1 cellular context compared by ENCODE assay signal in the genomic region with DNA sequence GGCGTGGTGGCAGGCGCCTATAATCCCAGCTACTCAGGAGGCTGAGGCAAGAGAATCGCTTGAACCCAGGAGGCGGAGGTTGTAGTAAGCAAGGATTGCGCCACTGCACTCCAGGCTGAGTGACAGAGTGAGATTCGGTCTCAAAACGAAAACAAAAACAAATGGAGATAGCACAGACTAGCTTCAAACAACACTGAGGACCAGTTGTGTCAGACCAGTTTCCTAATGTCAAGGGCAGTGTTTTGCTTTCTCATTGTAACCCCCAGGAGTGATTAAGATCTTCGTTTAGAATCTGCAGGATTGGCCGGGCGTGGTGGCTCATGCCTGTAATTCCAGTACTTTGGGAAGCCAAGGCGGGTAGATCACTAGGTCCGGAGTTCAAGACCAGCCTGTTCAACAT.
TF ChIP-seq lines count a peak whose summit lies in the region.

No MANE protein-coding gene starts in this region.

TF ChIP-seq in HepG2, 621 proteins besides CTCF, POLR2A, EP300 and RAD21 (continued from another document and continues in another):
- TF ChIP-seq, protein P1, sequence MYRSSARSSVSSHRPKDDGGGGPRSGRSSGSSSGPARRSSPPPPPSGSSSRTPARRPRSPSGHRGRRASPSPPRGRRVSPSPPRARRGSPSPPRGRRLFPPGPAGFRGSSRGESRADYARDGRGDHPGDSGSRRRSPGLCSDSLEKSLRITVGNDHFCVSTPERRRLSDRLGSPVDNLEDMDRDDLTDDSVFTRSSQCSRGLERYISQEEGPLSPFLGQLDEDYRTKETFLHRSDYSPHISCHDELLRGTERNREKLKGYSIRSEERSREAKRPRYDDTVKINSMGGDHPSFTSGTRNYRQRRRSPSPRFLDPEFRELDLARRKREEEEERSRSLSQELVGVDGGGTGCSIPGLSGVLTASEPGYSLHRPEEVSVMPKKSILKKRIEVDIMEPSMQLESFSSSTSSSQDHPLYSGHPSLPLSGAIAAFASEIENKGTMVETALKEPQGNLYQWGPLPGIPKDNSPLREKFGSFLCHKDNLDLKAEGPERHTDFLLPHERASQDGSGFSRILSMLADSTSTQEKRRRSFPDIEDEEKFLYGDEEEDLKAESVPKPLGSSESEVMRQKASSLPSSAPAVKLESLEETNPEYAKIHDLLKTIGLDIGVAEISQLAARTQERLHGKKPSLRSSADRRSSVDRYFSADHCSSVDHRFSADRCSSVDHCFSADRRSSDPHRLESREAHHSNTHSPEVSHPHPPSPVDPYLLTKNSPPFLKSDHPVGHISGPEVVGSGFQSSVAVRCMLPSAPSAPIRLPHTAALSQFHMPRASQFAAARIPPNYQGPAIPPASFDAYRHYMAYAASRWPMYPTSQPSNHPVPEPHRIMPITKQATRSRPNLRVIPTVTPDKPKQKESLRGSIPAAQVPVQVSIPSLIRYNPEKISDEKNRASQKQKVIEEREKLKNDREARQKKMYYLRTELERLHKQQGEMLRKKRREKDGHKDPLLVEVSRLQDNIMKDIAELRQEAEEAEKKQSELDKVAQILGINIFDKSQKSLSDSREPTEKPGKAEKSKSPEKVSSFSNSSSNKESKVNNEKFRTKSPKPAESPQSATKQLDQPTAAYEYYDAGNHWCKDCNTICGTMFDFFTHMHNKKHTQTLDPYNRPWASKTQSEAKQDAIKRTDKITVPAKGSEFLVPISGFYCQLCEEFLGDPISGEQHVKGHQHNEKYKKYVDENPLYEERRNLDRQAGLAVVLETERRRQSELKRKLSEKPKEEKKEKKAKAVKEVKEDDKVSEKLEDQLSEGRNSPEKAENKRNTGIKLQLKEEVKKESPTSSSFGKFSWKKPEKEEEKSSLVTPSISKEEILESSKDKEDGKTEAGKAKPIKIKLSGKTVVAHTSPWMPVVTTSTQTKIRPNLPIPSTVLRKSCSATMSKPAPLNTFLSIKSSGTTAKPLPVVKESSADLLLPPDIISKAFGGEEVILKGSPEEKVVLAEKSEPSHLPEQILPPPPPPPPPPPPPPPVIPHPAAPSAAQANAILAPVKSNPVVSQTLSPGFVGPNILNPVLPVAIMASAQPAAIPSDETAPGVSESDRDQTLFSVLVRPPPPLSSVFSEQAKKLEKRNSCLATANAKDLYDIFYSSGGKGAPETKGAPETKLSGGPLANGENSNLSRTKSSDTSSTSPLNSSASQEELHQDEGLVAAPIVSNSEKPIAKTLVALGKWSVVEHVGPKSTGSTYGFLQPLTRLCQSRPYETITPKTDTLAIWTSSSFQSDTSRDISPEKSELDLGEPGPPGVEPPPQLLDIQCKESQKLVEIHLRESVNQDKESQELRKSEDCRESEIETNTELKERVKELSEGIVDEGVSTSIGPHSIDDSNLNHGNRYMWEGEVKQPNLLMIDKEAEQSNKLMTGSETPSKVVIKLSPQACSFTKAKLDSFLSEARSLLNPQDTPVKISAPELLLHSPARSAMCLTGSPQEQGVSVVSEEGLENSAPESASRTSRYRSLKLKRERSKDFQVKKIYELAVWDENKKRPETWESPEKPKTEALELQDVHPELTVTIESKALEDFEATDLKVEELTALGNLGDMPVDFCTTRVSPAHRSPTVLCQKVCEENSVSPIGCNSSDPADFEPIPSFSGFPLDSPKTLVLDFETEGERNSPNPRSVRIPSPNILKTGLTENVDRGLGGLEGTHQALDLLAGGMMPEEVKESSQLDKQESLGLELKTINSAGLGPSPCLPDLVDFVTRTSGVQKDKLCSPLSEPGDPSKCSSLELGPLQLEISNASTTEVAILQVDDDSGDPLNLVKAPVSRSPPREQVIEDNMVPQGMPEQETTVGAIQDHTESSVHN (CRISPR knock-in tag; IDR thresholded peaks at IDR 0.05): no peak
- TF ChIP-seq KMT2A (CRISPR knock-in tag; IDR thresholded peaks at IDR 0.05) (no peak), ZNF772 (CRISPR knock-in tag; IDR thresholded peaks at IDR 0.05) (0 out of 2 replicates have a peak, but pooled peaks have one; percentile 51), NR2F1 (CRISPR knock-in tag; IDR thresholded peaks at IDR 0.05) (no peak), ZNF326 (CRISPR knock-in tag; IDR thresholded peaks at IDR 0.05; ENCODE audit: borderline replicate concordance) (no peak), RFX1 (IDR thresholded peaks at IDR 0.05) (no peak), HMG20B (CRISPR knock-in tag; conservative IDR thresholded peaks at IDR 0.05) (0 out of 2 replicates have a peak, but pooled peaks have one; percentile 35), TARDBP (CRISPR knock-in tag; IDR thresholded peaks at IDR 0.05) (peak; percentile 34; the same call in 1 of the 2 replicates), POGZ (CRISPR knock-in tag; IDR thresholded peaks at IDR 0.05) (peak; percentile 50; the same call in 1 of the 2 replicates), HDAC1 (CRISPR knock-in tag; IDR thresholded peaks at IDR 0.05) (peak; percentile 46; the same call in 1 of the 2 replicates), KLF16 (CRISPR knock-in tag; IDR thresholded peaks at IDR 0.05) (peak in 1 of 2 experiments; percentile 36; a peak in 1 of 4 replicates), NONO (IDR thresholded peaks at IDR 0.05) (no peak), NONO (CRISPR knock-in tag; conservative IDR thresholded peaks at IDR 0.05) (no peak), NR2F6 (IDR thresholded peaks at IDR 0.05) (0 out of 2 replicates have a peak, but pooled peaks have one; percentile 9), NR2F6 (CRISPR knock-in tag; IDR thresholded peaks at IDR 0.05) (no peak), GMEB2 (CRISPR knock-in tag; IDR thresholded peaks at IDR 0.05; ENCODE audit: low read depth) (no peak), ZFP1 (CRISPR knock-in tag; IDR thresholded peaks at IDR 0.05) (no peak), ZNF83 (CRISPR knock-in tag; IDR thresholded peaks at IDR 0.05; ENCODE audit: borderline replicate concordance) (no peak), CEBPG (CRISPR knock-in tag; IDR thresholded peaks at IDR 0.05) (peak; percentile 89), ZNF138 (CRISPR knock-in tag; IDR thresholded peaks at IDR 0.05; ENCODE audit: low read depth) (no peak), DR1 (CRISPR knock-in tag; IDR thresholded peaks at IDR 0.05) (no peak), MEIS2 (CRISPR knock-in tag; IDR thresholded peaks at IDR 0.05) (no peak), ZBTB7B (CRISPR knock-in tag; IDR thresholded peaks at IDR 0.05) (no peak), ZNF501 (CRISPR knock-in tag; IDR thresholded peaks at IDR 0.05) (peak; percentile 40; the same call in 1 of the 2 replicates), ZNF792 (CRISPR knock-in tag; IDR thresholded peaks at IDR 0.05) (no peak), DBP (CRISPR knock-in tag; IDR thresholded peaks at IDR 0.05; ENCODE audit: not compliant biosample characterization) (no peak), ZNF614 (CRISPR knock-in tag; IDR thresholded peaks at IDR 0.05; ENCODE audit: borderline replicate concordance) (peak; percentile 79; the same call in 1 of the 2 replicates), ATAD3A (CRISPR knock-in tag; IDR thresholded peaks at IDR 0.05) (no peak), STAT5B (CRISPR knock-in tag; IDR thresholded peaks at IDR 0.05) (no peak)
- TF ChIP-seq, protein P2, sequence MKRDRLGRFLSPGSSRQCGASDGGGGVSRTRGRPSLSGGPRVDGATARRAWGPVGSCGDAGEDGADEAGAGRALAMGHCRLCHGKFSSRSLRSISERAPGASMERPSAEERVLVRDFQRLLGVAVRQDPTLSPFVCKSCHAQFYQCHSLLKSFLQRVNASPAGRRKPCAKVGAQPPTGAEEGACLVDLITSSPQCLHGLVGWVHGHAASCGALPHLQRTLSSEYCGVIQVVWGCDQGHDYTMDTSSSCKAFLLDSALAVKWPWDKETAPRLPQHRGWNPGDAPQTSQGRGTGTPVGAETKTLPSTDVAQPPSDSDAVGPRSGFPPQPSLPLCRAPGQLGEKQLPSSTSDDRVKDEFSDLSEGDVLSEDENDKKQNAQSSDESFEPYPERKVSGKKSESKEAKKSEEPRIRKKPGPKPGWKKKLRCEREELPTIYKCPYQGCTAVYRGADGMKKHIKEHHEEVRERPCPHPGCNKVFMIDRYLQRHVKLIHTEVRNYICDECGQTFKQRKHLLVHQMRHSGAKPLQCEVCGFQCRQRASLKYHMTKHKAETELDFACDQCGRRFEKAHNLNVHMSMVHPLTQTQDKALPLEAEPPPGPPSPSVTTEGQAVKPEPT (CRISPR knock-in tag; IDR thresholded peaks at IDR 0.05; ENCODE audit: low read depth): no peak
- TF ChIP-seq, protein P3, sequence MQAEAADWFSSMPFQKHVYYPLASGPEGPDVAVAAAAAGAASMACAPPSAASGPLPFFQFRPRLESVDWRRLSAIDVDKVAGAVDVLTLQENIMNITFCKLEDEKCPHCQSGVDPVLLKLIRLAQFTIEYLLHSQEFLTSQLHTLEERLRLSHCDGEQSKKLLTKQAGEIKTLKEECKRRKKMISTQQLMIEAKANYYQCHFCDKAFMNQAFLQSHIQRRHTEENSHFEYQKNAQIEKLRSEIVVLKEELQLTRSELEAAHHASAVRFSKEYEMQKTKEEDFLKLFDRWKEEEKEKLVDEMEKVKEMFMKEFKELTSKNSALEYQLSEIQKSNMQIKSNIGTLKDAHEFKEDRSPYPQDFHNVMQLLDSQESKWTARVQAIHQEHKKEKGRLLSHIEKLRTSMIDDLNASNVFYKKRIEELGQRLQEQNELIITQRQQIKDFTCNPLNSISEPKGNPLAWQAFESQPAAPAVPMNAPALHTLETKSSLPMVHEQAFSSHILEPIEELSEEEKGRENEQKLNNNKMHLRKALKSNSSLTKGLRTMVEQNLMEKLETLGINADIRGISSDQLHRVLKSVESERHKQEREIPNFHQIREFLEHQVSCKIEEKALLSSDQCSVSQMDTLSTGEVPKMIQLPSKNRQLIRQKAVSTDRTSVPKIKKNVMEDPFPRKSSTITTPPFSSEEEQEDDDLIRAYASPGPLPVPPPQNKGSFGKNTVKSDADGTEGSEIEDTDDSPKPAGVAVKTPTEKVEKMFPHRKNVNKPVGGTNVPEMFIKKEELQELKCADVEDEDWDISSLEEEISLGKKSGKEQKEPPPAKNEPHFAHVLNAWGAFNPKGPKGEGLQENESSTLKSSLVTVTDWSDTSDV (CRISPR knock-in tag; IDR thresholded peaks at IDR 0.05): no peak
- TF ChIP-seq, protein P4, sequence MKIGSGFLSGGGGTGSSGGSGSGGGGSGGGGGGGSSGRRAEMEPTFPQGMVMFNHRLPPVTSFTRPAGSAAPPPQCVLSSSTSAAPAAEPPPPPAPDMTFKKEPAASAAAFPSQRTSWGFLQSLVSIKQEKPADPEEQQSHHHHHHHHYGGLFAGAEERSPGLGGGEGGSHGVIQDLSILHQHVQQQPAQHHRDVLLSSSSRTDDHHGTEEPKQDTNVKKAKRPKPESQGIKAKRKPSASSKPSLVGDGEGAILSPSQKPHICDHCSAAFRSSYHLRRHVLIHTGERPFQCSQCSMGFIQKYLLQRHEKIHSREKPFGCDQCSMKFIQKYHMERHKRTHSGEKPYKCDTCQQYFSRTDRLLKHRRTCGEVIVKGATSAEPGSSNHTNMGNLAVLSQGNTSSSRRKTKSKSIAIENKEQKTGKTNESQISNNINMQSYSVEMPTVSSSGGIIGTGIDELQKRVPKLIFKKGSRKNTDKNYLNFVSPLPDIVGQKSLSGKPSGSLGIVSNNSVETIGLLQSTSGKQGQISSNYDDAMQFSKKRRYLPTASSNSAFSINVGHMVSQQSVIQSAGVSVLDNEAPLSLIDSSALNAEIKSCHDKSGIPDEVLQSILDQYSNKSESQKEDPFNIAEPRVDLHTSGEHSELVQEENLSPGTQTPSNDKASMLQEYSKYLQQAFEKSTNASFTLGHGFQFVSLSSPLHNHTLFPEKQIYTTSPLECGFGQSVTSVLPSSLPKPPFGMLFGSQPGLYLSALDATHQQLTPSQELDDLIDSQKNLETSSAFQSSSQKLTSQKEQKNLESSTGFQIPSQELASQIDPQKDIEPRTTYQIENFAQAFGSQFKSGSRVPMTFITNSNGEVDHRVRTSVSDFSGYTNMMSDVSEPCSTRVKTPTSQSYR (CRISPR knock-in tag; IDR thresholded peaks at IDR 0.05; ENCODE audit: borderline replicate concordance): 0 out of 2 replicates have a peak, but pooled peaks have one; percentile 17
- TF ChIP-seq, protein P5, sequence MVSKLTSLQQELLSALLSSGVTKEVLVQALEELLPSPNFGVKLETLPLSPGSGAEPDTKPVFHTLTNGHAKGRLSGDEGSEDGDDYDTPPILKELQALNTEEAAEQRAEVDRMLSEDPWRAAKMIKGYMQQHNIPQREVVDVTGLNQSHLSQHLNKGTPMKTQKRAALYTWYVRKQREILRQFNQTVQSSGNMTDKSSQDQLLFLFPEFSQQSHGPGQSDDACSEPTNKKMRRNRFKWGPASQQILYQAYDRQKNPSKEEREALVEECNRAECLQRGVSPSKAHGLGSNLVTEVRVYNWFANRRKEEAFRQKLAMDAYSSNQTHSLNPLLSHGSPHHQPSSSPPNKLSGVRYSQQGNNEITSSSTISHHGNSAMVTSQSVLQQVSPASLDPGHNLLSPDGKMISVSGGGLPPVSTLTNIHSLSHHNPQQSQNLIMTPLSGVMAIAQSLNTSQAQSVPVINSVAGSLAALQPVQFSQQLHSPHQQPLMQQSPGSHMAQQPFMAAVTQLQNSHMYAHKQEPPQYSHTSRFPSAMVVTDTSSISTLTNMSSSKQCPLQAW (CRISPR knock-in tag; IDR thresholded peaks at IDR 0.05): peak; percentile 59; the same call in 1 of the 2 replicates
- TF ChIP-seq, protein P6, sequence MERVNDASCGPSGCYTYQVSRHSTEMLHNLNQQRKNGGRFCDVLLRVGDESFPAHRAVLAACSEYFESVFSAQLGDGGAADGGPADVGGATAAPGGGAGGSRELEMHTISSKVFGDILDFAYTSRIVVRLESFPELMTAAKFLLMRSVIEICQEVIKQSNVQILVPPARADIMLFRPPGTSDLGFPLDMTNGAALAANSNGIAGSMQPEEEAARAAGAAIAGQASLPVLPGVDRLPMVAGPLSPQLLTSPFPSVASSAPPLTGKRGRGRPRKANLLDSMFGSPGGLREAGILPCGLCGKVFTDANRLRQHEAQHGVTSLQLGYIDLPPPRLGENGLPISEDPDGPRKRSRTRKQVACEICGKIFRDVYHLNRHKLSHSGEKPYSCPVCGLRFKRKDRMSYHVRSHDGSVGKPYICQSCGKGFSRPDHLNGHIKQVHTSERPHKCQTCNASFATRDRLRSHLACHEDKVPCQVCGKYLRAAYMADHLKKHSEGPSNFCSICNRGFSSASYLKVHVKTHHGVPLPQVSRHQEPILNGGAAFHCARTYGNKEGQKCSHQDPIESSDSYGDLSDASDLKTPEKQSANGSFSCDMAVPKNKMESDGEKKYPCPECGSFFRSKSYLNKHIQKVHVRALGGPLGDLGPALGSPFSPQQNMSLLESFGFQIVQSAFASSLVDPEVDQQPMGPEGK (CRISPR knock-in tag; IDR thresholded peaks at IDR 0.05): peak; percentile 26; the same call in 1 of the 2 replicates
